Comparison of ENCODE assay signal across 1 cellular context in genomic region chr16:69326172-69326873, GRCh38.
TF ChIP-seq lines count a peak whose summit lies in the region.

No MANE protein-coding gene starts in this region.

TF ChIP-seq in HepG2, 621 proteins besides CTCF, POLR2A, EP300 and RAD21 (continued from another document and continues in another):
- peak; percentile 44; the same call in 1 of the 2 replicates for TF ChIP-seq GMEB1 (CRISPR knock-in tag; IDR thresholded peaks at IDR 0.05; ENCODE audit: borderline replicate concordance)
- TF ChIP-seq DZIP1 (CRISPR knock-in tag; IDR thresholded peaks at IDR 0.05), result no peak
- no peak for TF ChIP-seq ZNF816 (CRISPR knock-in tag; IDR thresholded peaks at IDR 0.05; ENCODE audit: borderline replicate concordance)
- no peak for TF ChIP-seq ZNF562 (CRISPR knock-in tag; IDR thresholded peaks at IDR 0.05; ENCODE audit: borderline replicate concordance)
- no peak for TF ChIP-seq ZNF460 (CRISPR knock-in tag; IDR thresholded peaks at IDR 0.05; ENCODE audit: borderline replicate concordance)
- TF ChIP-seq ZFP36 (IDR thresholded peaks at IDR 0.05; ENCODE audit: borderline replicate concordance, low read depth, low read length, partially characterized antibody), result no peak
- TF ChIP-seq HMGA1 (CRISPR knock-in tag; conservative IDR thresholded peaks at IDR 0.05), result no peak
- TF ChIP-seq PREB (CRISPR knock-in tag; IDR thresholded peaks at IDR 0.05), result no peak
- TF ChIP-seq MIXL1 (CRISPR knock-in tag; IDR thresholded peaks at IDR 0.05), result peak; percentile 48; the same call in 1 of the 2 replicates
- no peak for TF ChIP-seq MATR3 (CRISPR knock-in tag; IDR thresholded peaks at IDR 0.05)
- no peak for TF ChIP-seq ZBTB37 (CRISPR knock-in tag; IDR thresholded peaks at IDR 0.05)
- peak; percentile 79; the same call in 1 of the 2 replicates for TF ChIP-seq ZSCAN29 (CRISPR knock-in tag; conservative IDR thresholded peaks at IDR 0.05)
- TF ChIP-seq BRF2 (CRISPR knock-in tag; IDR thresholded peaks at IDR 0.05), result no peak
- no peak for TF ChIP-seq HHEX (CRISPR knock-in tag; IDR thresholded peaks at IDR 0.05)
- no peak; the same call in 1 of the 2 replicates for TF ChIP-seq BRCA1 (CRISPR knock-in tag; IDR thresholded peaks at IDR 0.05)
- TF ChIP-seq ETV6 (CRISPR knock-in tag; conservative IDR thresholded peaks at IDR 0.05), result no peak
- TF ChIP-seq HNF1A (IDR thresholded peaks at IDR 0.05; ENCODE audit: low read depth), result peak; percentile 32; the same call in 1 of the 2 replicates
- TF ChIP-seq HNF1A (CRISPR knock-in tag; IDR thresholded peaks at IDR 0.05; ENCODE audit: borderline replicate concordance), result 0 out of 2 replicates have a peak, but pooled peaks have one; percentile 54
- peak; percentile 53; the same call in 1 of the 2 replicates for TF ChIP-seq NR2F6 (IDR thresholded peaks at IDR 0.05)
- TF ChIP-seq NR2F6 (CRISPR knock-in tag; IDR thresholded peaks at IDR 0.05), result peak; percentile 80
- TF ChIP-seq ZNF691 (CRISPR knock-in tag; IDR thresholded peaks at IDR 0.05; ENCODE audit: borderline replicate concordance, low read depth), result no peak; the same call in 1 of the 2 replicates
- TF ChIP-seq NRL (CRISPR knock-in tag; IDR thresholded peaks at IDR 0.05; ENCODE audit: borderline replicate concordance), result no peak
- TF ChIP-seq ZBTB40 (IDR thresholded peaks at IDR 0.05), result no peak
- TF ChIP-seq ZBTB40 (CRISPR knock-in tag; IDR thresholded peaks at IDR 0.05), result no peak
- peak; percentile 63 for TF ChIP-seq CEBPG (CRISPR knock-in tag; IDR thresholded peaks at IDR 0.05)
- no peak for TF ChIP-seq ZFYVE20 (CRISPR knock-in tag; IDR thresholded peaks at IDR 0.05; ENCODE audit: borderline replicate concordance, low read depth)
- no peak for TF ChIP-seq IKZF4 (CRISPR knock-in tag; IDR thresholded peaks at IDR 0.05; ENCODE audit: borderline replicate concordance, low read depth, not compliant biosample characterization)
- TF ChIP-seq ZNF513 (CRISPR knock-in tag; conservative IDR thresholded peaks at IDR 0.05), result no peak
